23 cellular contexts compared by ENCODE assay signal in genomic region chr11:16685914-16686313, GRCh38.
"Had no signal": no experiment of that assay in that cellular context is flagged by ENCODE, and none has a peak within 500 bp of the region (broad histone marks: within the 10 kb centered on the region; RNA-seq: fewer than 3 reads in every experiment).

No MANE protein-coding gene starts in this region.

- H3K27me3 ChIP-seq: MG63 had no signal

- H3K4me3 Mint-ChIP-seq: T-cell had no signal

- H3K36me3 ChIP-seq: MG63 had no signal

- H3K4me3 ChIP-seq: MG63 had no signal

- H3K27ac Mint-ChIP-seq: T-cell had no signal

- H3K4me2 ChIP-seq: SK-N-SH had no signal

- H3K36me3 Mint-ChIP-seq: T-cell had no signal

- H3K9me3 Mint-ChIP-seq: T-cell had no signal

- H3K4me1 Mint-ChIP-seq: T-cell had no signal

- FAIRE-seq: HTR-8/SVneo had no signal

- DNase-seq: IMR-90, Karpas-422, KG1, MG63, NCI-H1092, NCI-H1436, NCI-H187, NCI-H2029, NCI-H2081 treated with DMSO at 0.1 percent for 48 hours, NCI-H2171, NCI-H345, NCI-H446 treated with DMSO at 0.1 percent for 48 hours, NCI-H510A treated with DMSO at 0.1 percent for 48 hours, NCI-H526, NCI-H748 treated with DMSO at 0.1 percent for 48 hours, PC-3, SHP77, SK-N-SH, SW 1271, T-cell had no signal

- H3K9ac ChIP-seq: SK-N-SH had no signal

- H3K27ac ChIP-seq: RWPE1 had no signal

- H3K9me3 ChIP-seq: MG63, SK-N-SH had no signal

- ATAC-seq: Panc1, PC-3, T-cell had no signal
